In genomic region chr11:6610591-6610990, GRCh38 we compare ENCODE assay signal across 10 cellular contexts. TPM values are rescaled to one million over a fixed set of nuclear protein-coding genes. Genes with fewer than 3 reads are reported as not detected.
A peak's percentile ranks its signal among the peaks of the same experiment; 100 is the strongest.
DNase-seq lines count a peak whose midpoint lies in the region; ATAC-seq and TF ChIP-seq lines count a peak whose summit lies in the region.
"Had no signal": no experiment of that assay in that cellular context is flagged by ENCODE, and none has a peak within 500 bp of the region (broad histone marks: within the 10 kb centered on the region; RNA-seq: fewer than 3 reads in every experiment).

No MANE protein-coding gene starts in this region.

- peaks cover 54% of the 10 kb centered on the region for H3K4me1 Mint-ChIP-seq in activated CD8-positive, alpha-beta T cell treated with anti-CD3 and anti-CD28 coated beads, Interleukin-2, amount 10 ng/mL, durations not matched to agents 7 days and 5 days (ENCODE audit: low read depth)

- POLR2A ChIA-PET in HCT116 (lab: Charles Lee), result interaction anchor here (1.6 kb wide), 1 partner anchor 8 kb away, joined by 5 read pairs; the partner anchor contains the start of gene TPP1
- POLR2A ChIA-PET in activated CD8-positive, alpha-beta T cell treated with anti-CD3 and anti-CD28 coated beads, Interleukin-2, amount 10 ng/mL, durations not matched to agents 7 days and 5 days (lab: Charles Lee), result interaction anchor here (1.4 kb wide), 1 partner anchor 9 kb away, joined by 4 read pairs; the partner anchor contains the start of gene TPP1

- H3K9me2 ChIP-seq in HCT116 (ENCODE audit: insufficient read depth), result no peaks in the 10 kb centered on the region

- H3K9me3 Mint-ChIP-seq in activated CD8-positive, alpha-beta T cell treated with anti-CD3 and anti-CD28 coated beads, Interleukin-2, amount 10 ng/mL, durations not matched to agents 7 days and 5 days (ENCODE audit: insufficient read depth), result no peaks in the 10 kb centered on the region

- BruUV-seq in HCT116 (replicated peaks; lab: Mats Ljungman, UMichigan), result TSS peak; percentile 41

- TF ChIP-seq CTCF in HCT116 (IDR thresholded peaks at IDR 0.05 in 2 of 3, conservative IDR thresholded peaks at IDR 0.05 in 1 of 3; ENCODE audit: borderline replicate concordance in 1 of 3, insufficient read depth in 1 of 3, low read depth in 2 of 3, low read length in 2 of 3), result no peak
- TF ChIP-seq CTCF in foreskin fibroblast (IDR thresholded peaks at IDR 0.05; ENCODE audit: low read depth, low read length), result no peak
- no peak for TF ChIP-seq CTCF in gastrocnemius medialis (IDR thresholded peaks at IDR 0.05 in 4 of 5, conservative IDR thresholded peaks at IDR 0.05 in 1 of 5)

- no peak for TF ChIP-seq POLR2A in HCT116 (IDR thresholded peaks at IDR 0.05; ENCODE audit: borderline replicate concordance, extremely low read depth, insufficient read depth, insufficient read length)
- TF ChIP-seq POLR2A in gastrocnemius medialis (IDR thresholded peaks at IDR 0.05), result no peak

- H3K79me2 ChIP-seq in HCT116 (ENCODE audit: insufficient read depth, low read length), result peaks cover 48% of the 10 kb centered on the region

- CTCF ChIA-PET in HCT116 (lab: Charles Lee), result no interaction called here
- CTCF ChIA-PET in activated CD8-positive, alpha-beta T cell treated with anti-CD3 and anti-CD28 coated beads, Interleukin-2, amount 10 ng/mL, durations not matched to agents 7 days and 5 days (lab: Charles Lee), result interaction anchor here (2.9 to 5.1 kb wide), 2 partner anchors 57 to 71 kb away, joined by 21 to 56 read pairs; partner anchors contain the start of gene MRPL17

- DNase-seq in HCT116 (ENCODE audit: low read depth, low spot score), result no peak
- DNase-seq in activated CD8-positive, alpha-beta T cell treated with anti-CD3 and anti-CD28 coated beads, Interleukin-2, amount 10 ng/mL, durations not matched to agents 7 days and 5 days, result no peak
- DNase-seq in foreskin fibroblast, result no peak
- DNase-seq in gastrocnemius medialis, result no peak
- no peak for DNase-seq in cortex of kidney (lab: John Stamatoyannopoulos, UW)
- DNase-seq in COLO668 (lab: John Stamatoyannopoulos, UW; ENCODE audit: unreplicated experiment), result no peak
- no peak for DNase-seq in DMS79 (lab: John Stamatoyannopoulos, UW)
- DNase-seq: NCI-H446; stimulated activated CD4-positive, alpha-beta T cell treated with anti-CD3 and anti-CD28 coated beads, Interleukin-4, amount 100 ng/mL, for 1 hour had no signal

- H3K27ac Mint-ChIP-seq in activated CD8-positive, alpha-beta T cell treated with anti-CD3 and anti-CD28 coated beads, Interleukin-2, amount 10 ng/mL, durations not matched to agents 7 days and 5 days, result peak overlapping the region; percentile 92

- in situ Hi-C loops in gastrocnemius medialis (cut with MboI; ENCODE audit: low sequenced_read_pairs in 4 of 4), result loop anchor here in 1 of 4 donors (10.0 kb wide), 1 partner anchor 376 kb away; the partner anchor contains the start of genes CNGA4 and FHIP1B

- no peaks in the 10 kb centered on the region for H4K20me1 ChIP-seq in HCT116 (ENCODE audit: insufficient read depth)

- intact Hi-C loops in HCT116 (cut with micrococcal nuclease) (no loop called here), gastrocnemius medialis (cut with DNase I; ENCODE audit: low total_unique reads) (loop anchor here (5.0 to 10.0 kb wide), 2 partner anchors 78 to 964 kb away; no protein-coding TSS in a partner anchor)

- H2AFZ ChIP-seq in HCT116 (ENCODE audit: low read depth, low read length, poor library complexity, severe bottlenecking), result no peak overlapping the region

- H3K9me3 ChIP-seq in HCT116 (ENCODE audit: control insufficient read depth in 1 of 2, insufficient read depth in 1 of 2, low read depth in 1 of 2, low read length in 2 of 2), result no peaks in the 10 kb centered on the region
- H3K9me3 ChIP-seq in gastrocnemius medialis, result no peaks in the 10 kb centered on the region

- RAD21 ChIA-PET in HCT116 (lab: Charles Lee; ENCODE audit: low non-redundant PET in 1 of 2, low total read pairs in 2 of 2, uncharacterized antibody in 2 of 2, unreplicated experiment in 2 of 2), result no interaction called here

- peak overlapping the region; percentile 73 for H3K9ac ChIP-seq in HCT116 (ENCODE audit: low read length)

- peaks cover 18 to 48% of the 10 kb centered on the region in 2 experiments for H3K4me1 ChIP-seq in HCT116 (ENCODE audit: control insufficient read depth in 1 of 2, insufficient read depth in 2 of 2, low read length in 2 of 2)
- H3K4me1 ChIP-seq in gastrocnemius medialis, result peaks cover 35 to 37% of the 10 kb centered on the region in 2 donors

- H3K4me3 Mint-ChIP-seq in activated CD8-positive, alpha-beta T cell treated with anti-CD3 and anti-CD28 coated beads, Interleukin-2, amount 10 ng/mL, durations not matched to agents 7 days and 5 days, result peak overlapping the region; percentile 89

- no peaks in the 10 kb centered on the region for H3K27me3 Mint-ChIP-seq in activated CD8-positive, alpha-beta T cell treated with anti-CD3 and anti-CD28 coated beads, Interleukin-2, amount 10 ng/mL, durations not matched to agents 7 days and 5 days (ENCODE audit: low read depth)

- peak overlapping the region; percentile 91 for H3K4me2 ChIP-seq in HCT116 (ENCODE audit: low read length)

- ATAC-seq in HCT116 (no peak), gastrocnemius medialis (no peak), HG03457 (IDR thresholded peaks at IDR 0.05; ENCODE audit: unreplicated experiment) (no peak)
- ATAC-seq in activated CD8-positive, alpha-beta T cell treated with anti-CD3 and anti-CD28 coated beads, Interleukin-2, amount 10 ng/mL, durations not matched to agents 7 days and 5 days, result no peak

- H3K36me3 Mint-ChIP-seq in activated CD8-positive, alpha-beta T cell treated with anti-CD3 and anti-CD28 coated beads, Interleukin-2, amount 10 ng/mL, durations not matched to agents 7 days and 5 days (ENCODE audit: low read depth), result peaks cover 62% of the 10 kb centered on the region

- H3K27ac ChIP-seq in HCT116 (ENCODE audit: low read depth, low read length) (peak overlapping the region; percentile 93; the same call in 1 of the 2 replicates), gastrocnemius medialis (peak overlapping the region in 3 of 4 donors; percentile 92 to 100 (median 98))

- H3K36me3 ChIP-seq in HCT116 (ENCODE audit: control insufficient read depth in 1 of 2, insufficient read depth in 2 of 2, low read length in 2 of 2), result peaks cover 21 to 46% of the 10 kb centered on the region in 2 experiments
- H3K36me3 ChIP-seq in gastrocnemius medialis, result peaks cover 0 to 52% of the 10 kb centered on the region in 2 donors

- TF ChIP-seq RAD21 in HCT116 (IDR thresholded peaks at IDR 0.05; ENCODE audit: low read depth), result no peak

- peak overlapping the region; percentile 71 to 92 for H3K4me3 ChIP-seq in HCT116 (replicated peaks in 1 of 2; ENCODE audit: low read depth in 1 of 2, low read length in 2 of 2)
- H3K4me3 ChIP-seq in foreskin fibroblast (ENCODE audit: low read depth in 1 of 2, low read length in 2 of 2), result peak overlapping the region; percentile 64 to 81
- H3K4me3 ChIP-seq in gastrocnemius medialis, result no peak overlapping the region

- no peaks in the 10 kb centered on the region for H3K27me3 ChIP-seq in HCT116 (ENCODE audit: insufficient read depth, low read length)
- H3K27me3 ChIP-seq in gastrocnemius medialis, result no peaks in the 10 kb centered on the region

TF ChIP-seq in HCT116, 20 proteins besides CTCF, POLR2A, EP300 and RAD21:
- TF ChIP-seq, protein P1, sequence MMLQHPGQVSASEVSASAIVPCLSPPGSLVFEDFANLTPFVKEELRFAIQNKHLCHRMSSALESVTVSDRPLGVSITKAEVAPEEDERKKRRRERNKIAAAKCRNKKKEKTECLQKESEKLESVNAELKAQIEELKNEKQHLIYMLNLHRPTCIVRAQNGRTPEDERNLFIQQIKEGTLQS (IDR thresholded peaks at IDR 0.05), result no peak
- TF ChIP-seq FOSL1 (IDR thresholded peaks at IDR 0.05; ENCODE audit: low read depth) (no peak), SP1 (IDR thresholded peaks at IDR 0.05; ENCODE audit: low read depth) (no peak), JUND (IDR thresholded peaks at IDR 0.05) (no peak), YY1 (IDR thresholded peaks at IDR 0.05; ENCODE audit: extremely low read depth, insufficient replicate concordance, low read depth, low read length) (no peak), CEBPB (IDR thresholded peaks at IDR 0.05; ENCODE audit: low read depth) (no peak), EGR1 (IDR thresholded peaks at IDR 0.05; ENCODE audit: low read depth) (no peak), ELF1 (IDR thresholded peaks at IDR 0.05; ENCODE audit: borderline replicate concordance, low read depth) (no peak)

RNA-seq across cellular contexts. Expression of gene TAF10, which starts 1.4 kb away (rescaled TPM):
- 151 TPM for total RNA-seq in HCT116 (2021; ENCODE audit: unreplicated experiment)
- polyA plus RNA-seq in HCT116 (2012), result 208 and 219 TPM in 2 replicates
- total RNA-seq in activated CD8-positive, alpha-beta T cell treated with anti-CD3 and anti-CD28 coated beads, Interleukin-2, amount 10 ng/mL, durations not matched to agents 7 days and 5 days, result 100 to 1,000 TPM; 140 to 156 TPM
- 10 to 100 TPM; 49.8 to 77.8 (median 65.7) TPM for total RNA-seq in gastrocnemius medialis

RNA-seq across cellular contexts. Expression of gene ILK, which starts 7.0 kb away (rescaled TPM):
- total RNA-seq in HCT116 (2021; ENCODE audit: unreplicated experiment) (73.5 TPM), gastrocnemius medialis (100 to 1,000 TPM in 1 of 4 donors, 10 to 100 TPM in 3; 48.3 to 113 (median 70.5) TPM)
- polyA plus RNA-seq in HCT116 (2012), result 95.4 and 102 TPM in 2 replicates
- 100 to 1,000 TPM; 195 to 197 TPM for total RNA-seq in activated CD8-positive, alpha-beta T cell treated with anti-CD3 and anti-CD28 coated beads, Interleukin-2, amount 10 ng/mL, durations not matched to agents 7 days and 5 days

RNA-seq across cellular contexts. Expression of gene RRP8, which starts 7.2 kb away (rescaled TPM):
- total RNA-seq in HCT116 (2021; ENCODE audit: unreplicated experiment) (17.8 TPM), gastrocnemius medialis (10 to 100 TPM; 10.9 to 25.7 (median 14.9) TPM)
- polyA plus RNA-seq in HCT116 (2012), result 6.7 and 10.1 TPM in 2 replicates
- total RNA-seq in activated CD8-positive, alpha-beta T cell treated with anti-CD3 and anti-CD28 coated beads, Interleukin-2, amount 10 ng/mL, durations not matched to agents 7 days and 5 days, result 10 to 100 TPM; 28.6 to 29.8 TPM

RNA-seq across cellular contexts. Expression of gene TPP1, which starts 8.6 kb away (rescaled TPM):
- 44.7 TPM for total RNA-seq in HCT116 (2021; ENCODE audit: unreplicated experiment)
- polyA plus RNA-seq in HCT116 (2012), result 43.6 and 44.2 TPM in 2 replicates
- 10 to 100 TPM; 74.1 to 78.9 TPM for total RNA-seq in activated CD8-positive, alpha-beta T cell treated with anti-CD3 and anti-CD28 coated beads, Interleukin-2, amount 10 ng/mL, durations not matched to agents 7 days and 5 days
- total RNA-seq in gastrocnemius medialis, result 10 to 100 TPM; 13.9 to 43.4 (median 19.6) TPM

RNA-seq across cellular contexts. Expression of gene DCHS1, which starts 45.0 kb away (rescaled TPM):
- 0.30 TPM for total RNA-seq in HCT116 (2021; ENCODE audit: unreplicated experiment)
- polyA plus RNA-seq in HCT116 (2012), result 0.26 and 0.30 TPM in 2 replicates
- under 1 TPM; 0.23 to 0.29 TPM for total RNA-seq in activated CD8-positive, alpha-beta T cell treated with anti-CD3 and anti-CD28 coated beads, Interleukin-2, amount 10 ng/mL, durations not matched to agents 7 days and 5 days
- 1 to 10 TPM; 1.5 to 3.8 (median 2.8) TPM for total RNA-seq in gastrocnemius medialis

Comparison
In these comparisons a context has a peak if more than half of its experiments do, and no peak if none do; other contexts are left out.
1. H3K4me3 ChIP-seq: peak in HCT116 (2 of 2) and foreskin fibroblast (2 of 2); none in gastrocnemius medialis (0 of 4).